In genomic region chr1:27626031-27626935, GRCh38 we compare ENCODE assay signal across 1 cellular context.
TF ChIP-seq lines count a peak whose summit lies in the region.

No MANE protein-coding gene starts in this region.

TF ChIP-seq in SK-N-SH treated with all-trans-retinoic acid at 6 μM for 48 hours, 23 proteins besides CTCF, POLR2A, EP300 and RAD21 (continued from another document):
- TF ChIP-seq, protein P1, sequence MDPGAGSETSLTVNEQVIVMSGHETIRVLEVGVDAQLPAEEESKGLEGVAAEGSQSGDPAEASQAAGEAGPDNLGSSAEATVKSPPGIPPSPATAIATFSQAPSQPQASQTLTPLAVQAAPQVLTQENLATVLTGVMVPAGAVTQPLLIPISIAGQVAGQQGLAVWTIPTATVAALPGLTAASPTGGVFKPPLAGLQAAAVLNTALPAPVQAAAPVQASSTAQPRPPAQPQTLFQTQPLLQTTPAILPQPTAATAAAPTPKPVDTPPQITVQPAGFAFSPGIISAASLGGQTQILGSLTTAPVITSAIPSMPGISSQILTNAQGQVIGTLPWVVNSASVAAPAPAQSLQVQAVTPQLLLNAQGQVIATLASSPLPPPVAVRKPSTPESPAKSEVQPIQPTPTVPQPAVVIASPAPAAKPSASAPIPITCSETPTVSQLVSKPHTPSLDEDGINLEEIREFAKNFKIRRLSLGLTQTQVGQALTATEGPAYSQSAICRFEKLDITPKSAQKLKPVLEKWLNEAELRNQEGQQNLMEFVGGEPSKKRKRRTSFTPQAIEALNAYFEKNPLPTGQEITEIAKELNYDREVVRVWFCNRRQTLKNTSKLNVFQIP (CRISPR knock-in tag; IDR thresholded peaks at IDR 0.05; ENCODE audit: borderline replicate concordance, low read depth), result no peak
- no peak for TF ChIP-seq SNAI2 (CRISPR knock-in tag; IDR thresholded peaks at IDR 0.05)
- no peak for TF ChIP-seq ZC3H10 (CRISPR knock-in tag; IDR thresholded peaks at IDR 0.05)
- TF ChIP-seq CSDC2 (CRISPR knock-in tag; IDR thresholded peaks at IDR 0.05), result no peak
- TF ChIP-seq TSHZ2 (CRISPR knock-in tag; IDR thresholded peaks at IDR 0.05), result no peak
- TF ChIP-seq ISL1 (CRISPR knock-in tag; IDR thresholded peaks at IDR 0.05), result no peak
- no peak for TF ChIP-seq ZNF70 (CRISPR knock-in tag; IDR thresholded peaks at IDR 0.05)
- no peak for TF ChIP-seq GLIS3 (CRISPR knock-in tag; IDR thresholded peaks at IDR 0.05)
